In genomic region chr1:159214149-159214760, GRCh38 we compare ENCODE assay signal across 9 cellular contexts.
DNase-seq lines count a peak whose midpoint lies in the region; ATAC-seq lines count a peak whose summit lies in the region.
"Had no signal": no experiment of that assay in that cellular context is flagged by ENCODE, and none has a peak within 500 bp of the region (broad histone marks: within the 10 kb centered on the region; RNA-seq: fewer than 3 reads in every experiment).

No MANE protein-coding gene starts in this region.

- in situ Hi-C loops in HAP-1 (cut with MboI; ENCODE audit: low sequenced_read_pairs) = no loop called here

- no peaks in the 10 kb centered on the region for H3K9me3 ChIP-seq in HAP-1
- H3K9me3 ChIP-seq: BLaER1 had no signal

- peak; percentile 64 for DNase-seq in DMS79 treated with DMSO at 0.1 percent for 48 hours (lab: John Stamatoyannopoulos, UW)
- no peak for DNase-seq in DMS79 (lab: John Stamatoyannopoulos, UW)
- DNase-seq in HAP-1 (ENCODE audit: low spot score in 2 of 2) = peak; percentile 20 to 53
- DNase-seq in NCI-H82 treated with DMSO at 0.1 percent for 48 hours (lab: John Stamatoyannopoulos, UW; ENCODE audit: unreplicated experiment) = peak; percentile 27
- peak; percentile 72 for DNase-seq in activated effector memory CD4-positive, alpha-beta T cell treated with anti-CD3 and anti-CD28 coated beads, Interleukin-2, amount 50 U/mL, for 16 hours
- DNase-seq in hepatic stellate cell (ENCODE audit: low spot score) = peak; percentile 54
- peak in 2 of 3 donors; percentile 14 to 30 for DNase-seq in stimulated activated CD4-positive, alpha-beta T cell treated with anti-CD3 and anti-CD28 coated beads, Interleukin-12 subunit alpha, Interleukin-12 subunit beta, amount 100 ng/mL, for 48 hours (ENCODE audit: low read depth in 2 of 3, low spot score in 1 of 3)

- no peaks in the 10 kb centered on the region for H3K4me1 ChIP-seq in HAP-1
- H3K4me1 ChIP-seq: BLaER1 had no signal

- ATAC-seq in GM18520 (IDR thresholded peaks at IDR 0.05; ENCODE audit: unreplicated experiment) = no peak

- H3K27me3 ChIP-seq in HAP-1 (ENCODE audit: low read depth) = no peaks in the 10 kb centered on the region
- H3K27me3 ChIP-seq: BLaER1 had no signal

- H3K36me3 ChIP-seq in HAP-1 (replicated peaks) = no peaks in the 10 kb centered on the region
- H3K36me3 ChIP-seq: BLaER1 had no signal

- H3K4me3 ChIP-seq in HAP-1 = no peak overlapping the region
- H3K4me3 ChIP-seq: BLaER1 had no signal
